ENCODE assay signal across 1 cellular context in the genomic region with DNA sequence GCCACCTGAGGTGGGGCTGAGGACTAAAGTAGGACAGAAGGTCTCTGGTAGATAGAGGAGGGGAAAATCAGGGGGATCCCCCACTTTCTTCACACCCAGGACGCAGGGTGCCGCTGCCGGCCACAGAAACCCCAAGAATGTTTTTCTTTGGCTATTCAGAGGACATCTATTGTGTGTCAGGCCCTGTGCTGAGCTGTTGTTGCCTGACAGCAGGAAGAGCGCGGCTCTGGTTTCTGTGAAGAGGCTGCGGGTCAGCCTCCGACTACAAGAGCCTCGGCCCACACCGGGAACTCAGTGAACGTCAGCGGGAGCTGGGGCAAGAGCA.
TF ChIP-seq lines count a peak whose summit lies in the region.

No MANE protein-coding gene starts in this region.

TF ChIP-seq in HepG2, 621 proteins besides CTCF, POLR2A, EP300 and RAD21 (continued from another document and continues in another):
- TF ChIP-seq, protein P1, sequence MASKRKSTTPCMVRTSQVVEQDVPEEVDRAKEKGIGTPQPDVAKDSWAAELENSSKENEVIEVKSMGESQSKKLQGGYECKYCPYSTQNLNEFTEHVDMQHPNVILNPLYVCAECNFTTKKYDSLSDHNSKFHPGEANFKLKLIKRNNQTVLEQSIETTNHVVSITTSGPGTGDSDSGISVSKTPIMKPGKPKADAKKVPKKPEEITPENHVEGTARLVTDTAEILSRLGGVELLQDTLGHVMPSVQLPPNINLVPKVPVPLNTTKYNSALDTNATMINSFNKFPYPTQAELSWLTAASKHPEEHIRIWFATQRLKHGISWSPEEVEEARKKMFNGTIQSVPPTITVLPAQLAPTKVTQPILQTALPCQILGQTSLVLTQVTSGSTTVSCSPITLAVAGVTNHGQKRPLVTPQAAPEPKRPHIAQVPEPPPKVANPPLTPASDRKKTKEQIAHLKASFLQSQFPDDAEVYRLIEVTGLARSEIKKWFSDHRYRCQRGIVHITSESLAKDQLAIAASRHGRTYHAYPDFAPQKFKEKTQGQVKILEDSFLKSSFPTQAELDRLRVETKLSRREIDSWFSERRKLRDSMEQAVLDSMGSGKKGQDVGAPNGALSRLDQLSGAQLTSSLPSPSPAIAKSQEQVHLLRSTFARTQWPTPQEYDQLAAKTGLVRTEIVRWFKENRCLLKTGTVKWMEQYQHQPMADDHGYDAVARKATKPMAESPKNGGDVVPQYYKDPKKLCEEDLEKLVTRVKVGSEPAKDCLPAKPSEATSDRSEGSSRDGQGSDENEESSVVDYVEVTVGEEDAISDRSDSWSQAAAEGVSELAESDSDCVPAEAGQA (IDR thresholded peaks at IDR 0.05; ENCODE audit: low read depth): no peak
- TF ChIP-seq, protein P1 (CRISPR knock-in tag; IDR thresholded peaks at IDR 0.05; ENCODE audit: borderline replicate concordance): no peak
- no peak for TF ChIP-seq ZFP36 (IDR thresholded peaks at IDR 0.05; ENCODE audit: borderline replicate concordance, low read depth, low read length, partially characterized antibody)
- TF ChIP-seq ZNF678 (CRISPR knock-in tag; IDR thresholded peaks at IDR 0.05): no peak
- TF ChIP-seq CBX5 (CRISPR knock-in tag; IDR thresholded peaks at IDR 0.05; ENCODE audit: borderline replicate concordance): no peak
- 0 out of 2 replicates have a peak, but pooled peaks have one; percentile 28 for TF ChIP-seq MED13 (CRISPR knock-in tag; IDR thresholded peaks at IDR 0.05)
- no peak for TF ChIP-seq KDM6A (CRISPR knock-in tag; IDR thresholded peaks at IDR 0.05; ENCODE audit: low read depth)
- TF ChIP-seq ZNF772 (CRISPR knock-in tag; IDR thresholded peaks at IDR 0.05): no peak
- TF ChIP-seq ATF7 (IDR thresholded peaks at IDR 0.05): no peak
- no peak for TF ChIP-seq ATF7 (CRISPR knock-in tag; IDR thresholded peaks at IDR 0.05)
- TF ChIP-seq SNAI1 (CRISPR knock-in tag; IDR thresholded peaks at IDR 0.05; ENCODE audit: borderline replicate concordance): 0 out of 2 replicates have a peak, but pooled peaks have one; percentile 82
- TF ChIP-seq, protein P2, sequence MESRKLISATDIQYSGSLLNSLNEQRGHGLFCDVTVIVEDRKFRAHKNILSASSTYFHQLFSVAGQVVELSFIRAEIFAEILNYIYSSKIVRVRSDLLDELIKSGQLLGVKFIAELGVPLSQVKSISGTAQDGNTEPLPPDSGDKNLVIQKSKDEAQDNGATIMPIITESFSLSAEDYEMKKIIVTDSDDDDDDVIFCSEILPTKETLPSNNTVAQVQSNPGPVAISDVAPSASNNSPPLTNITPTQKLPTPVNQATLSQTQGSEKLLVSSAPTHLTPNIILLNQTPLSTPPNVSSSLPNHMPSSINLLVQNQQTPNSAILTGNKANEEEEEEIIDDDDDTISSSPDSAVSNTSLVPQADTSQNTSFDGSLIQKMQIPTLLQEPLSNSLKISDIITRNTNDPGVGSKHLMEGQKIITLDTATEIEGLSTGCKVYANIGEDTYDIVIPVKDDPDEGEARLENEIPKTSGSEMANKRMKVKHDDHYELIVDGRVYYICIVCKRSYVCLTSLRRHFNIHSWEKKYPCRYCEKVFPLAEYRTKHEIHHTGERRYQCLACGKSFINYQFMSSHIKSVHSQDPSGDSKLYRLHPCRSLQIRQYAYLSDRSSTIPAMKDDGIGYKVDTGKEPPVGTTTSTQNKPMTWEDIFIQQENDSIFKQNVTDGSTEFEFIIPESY (CRISPR knock-in tag; IDR thresholded peaks at IDR 0.05): no peak
- TF ChIP-seq, protein P3, sequence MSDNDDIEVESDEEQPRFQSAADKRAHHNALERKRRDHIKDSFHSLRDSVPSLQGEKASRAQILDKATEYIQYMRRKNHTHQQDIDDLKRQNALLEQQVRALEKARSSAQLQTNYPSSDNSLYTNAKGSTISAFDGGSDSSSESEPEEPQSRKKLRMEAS (IDR thresholded peaks at IDR 0.05): no peak
- TF ChIP-seq, protein P4, sequence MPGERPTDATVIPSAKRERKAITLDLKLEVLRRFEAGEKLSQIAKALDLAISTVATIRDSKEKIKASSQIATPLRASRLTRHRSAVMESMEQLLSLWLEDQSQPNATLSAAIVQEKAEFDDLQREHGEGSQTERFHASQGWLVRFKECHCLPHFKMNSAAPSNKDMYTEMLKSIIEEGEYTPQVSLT (CRISPR knock-in tag; IDR thresholded peaks at IDR 0.05; ENCODE audit: borderline replicate concordance, low read depth): no peak
- 0 out of 2 replicates have a peak, but pooled peaks have one; percentile 12 for TF ChIP-seq MEF2D (CRISPR knock-in tag; IDR thresholded peaks at IDR 0.05)
- TF ChIP-seq NCOA5 (CRISPR knock-in tag; IDR thresholded peaks at IDR 0.05): no peak
- peak; percentile 75; the same call in 1 of the 2 replicates for TF ChIP-seq ZNF333 (CRISPR knock-in tag; IDR thresholded peaks at IDR 0.05; ENCODE audit: borderline replicate concordance)
- TF ChIP-seq EEA1 (CRISPR knock-in tag; IDR thresholded peaks at IDR 0.05; ENCODE audit: borderline replicate concordance): no peak
- no peak for TF ChIP-seq SIN3A (IDR thresholded peaks at IDR 0.05; ENCODE audit: borderline replicate concordance, low read depth, low read length)
- TF ChIP-seq ZNF33A (CRISPR knock-in tag; IDR thresholded peaks at IDR 0.05; ENCODE audit: borderline replicate concordance): no peak
- no peak for TF ChIP-seq ZSCAN29 (CRISPR knock-in tag; conservative IDR thresholded peaks at IDR 0.05)
- TF ChIP-seq ZNF34 (CRISPR knock-in tag; IDR thresholded peaks at IDR 0.05; ENCODE audit: borderline replicate concordance): no peak
- TF ChIP-seq, protein P5, sequence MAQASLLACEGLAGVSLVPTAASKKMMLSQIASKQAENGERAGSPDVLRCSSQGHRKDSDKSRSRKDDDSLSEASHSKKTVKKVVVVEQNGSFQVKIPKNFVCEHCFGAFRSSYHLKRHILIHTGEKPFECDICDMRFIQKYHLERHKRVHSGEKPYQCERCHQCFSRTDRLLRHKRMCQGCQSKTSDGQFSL (CRISPR knock-in tag; IDR thresholded peaks at IDR 0.05): no peak
- TF ChIP-seq, protein P6, sequence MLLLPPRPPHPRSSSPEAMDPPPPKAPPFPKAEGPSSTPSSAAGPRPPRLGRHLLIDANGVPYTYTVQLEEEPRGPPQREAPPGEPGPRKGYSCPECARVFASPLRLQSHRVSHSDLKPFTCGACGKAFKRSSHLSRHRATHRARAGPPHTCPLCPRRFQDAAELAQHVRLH (CRISPR knock-in tag; IDR thresholded peaks at IDR 0.05; ENCODE audit: borderline replicate concordance, low read depth): 0 out of 2 replicates have a peak, but pooled peaks have one; percentile 4
- TF ChIP-seq ZFP62 (CRISPR knock-in tag; IDR thresholded peaks at IDR 0.05): no peak
- TF ChIP-seq ZSCAN20 (CRISPR knock-in tag; IDR thresholded peaks at IDR 0.05; ENCODE audit: borderline replicate concordance): peak; percentile 15; the same call in 1 of the 2 replicates
- no peak for TF ChIP-seq KAT2B (IDR thresholded peaks at IDR 0.05; ENCODE audit: borderline replicate concordance, low read depth, low read length)
- TF ChIP-seq ZNF484 (CRISPR knock-in tag; IDR thresholded peaks at IDR 0.05; ENCODE audit: borderline replicate concordance, low read depth): no peak
- no peak; the same call in 1 of the 2 replicates for TF ChIP-seq ARNT2 (CRISPR knock-in tag; IDR thresholded peaks at IDR 0.05; ENCODE audit: low read depth)
- TF ChIP-seq, protein P7, sequence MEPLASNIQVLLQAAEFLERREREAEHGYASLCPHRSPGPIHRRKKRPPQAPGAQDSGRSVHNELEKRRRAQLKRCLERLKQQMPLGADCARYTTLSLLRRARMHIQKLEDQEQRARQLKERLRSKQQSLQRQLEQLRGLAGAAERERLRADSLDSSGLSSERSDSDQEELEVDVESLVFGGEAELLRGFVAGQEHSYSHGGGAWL (CRISPR knock-in tag; IDR thresholded peaks at IDR 0.05): no peak
- no peak for TF ChIP-seq ZNF768 (CRISPR knock-in tag; IDR thresholded peaks at IDR 0.05)
- TF ChIP-seq ZNF773 (CRISPR knock-in tag; IDR thresholded peaks at IDR 0.05; ENCODE audit: borderline replicate concordance): no peak
- TF ChIP-seq ZBTB8A (CRISPR knock-in tag; IDR thresholded peaks at IDR 0.05; ENCODE audit: borderline replicate concordance, low read depth): no peak
- no peak for TF ChIP-seq ZNF605 (CRISPR knock-in tag; IDR thresholded peaks at IDR 0.05)
- no peak for TF ChIP-seq CEBPB (IDR thresholded peaks at IDR 0.05; ENCODE audit: borderline replicate concordance, low read depth, low read length)
- TF ChIP-seq, protein P8, sequence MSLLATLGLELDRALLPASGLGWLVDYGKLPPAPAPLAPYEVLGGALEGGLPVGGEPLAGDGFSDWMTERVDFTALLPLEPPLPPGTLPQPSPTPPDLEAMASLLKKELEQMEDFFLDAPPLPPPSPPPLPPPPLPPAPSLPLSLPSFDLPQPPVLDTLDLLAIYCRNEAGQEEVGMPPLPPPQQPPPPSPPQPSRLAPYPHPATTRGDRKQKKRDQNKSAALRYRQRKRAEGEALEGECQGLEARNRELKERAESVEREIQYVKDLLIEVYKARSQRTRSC (CRISPR knock-in tag; IDR thresholded peaks at IDR 0.05; ENCODE audit: low read depth): no peak
- TF ChIP-seq ZBTB42 (CRISPR knock-in tag; IDR thresholded peaks at IDR 0.05): 0 out of 2 replicates have a peak, but pooled peaks have one; percentile 2
- TF ChIP-seq SIX1 (CRISPR knock-in tag; IDR thresholded peaks at IDR 0.05; ENCODE audit: borderline replicate concordance): no peak
- TF ChIP-seq GFI1 (CRISPR knock-in tag; IDR thresholded peaks at IDR 0.05; ENCODE audit: borderline replicate concordance): 0 out of 2 replicates have a peak, but pooled peaks have one; percentile 2
- no peak for TF ChIP-seq KDM3A (CRISPR knock-in tag; IDR thresholded peaks at IDR 0.05; ENCODE audit: low read depth)
- TF ChIP-seq, protein P9, sequence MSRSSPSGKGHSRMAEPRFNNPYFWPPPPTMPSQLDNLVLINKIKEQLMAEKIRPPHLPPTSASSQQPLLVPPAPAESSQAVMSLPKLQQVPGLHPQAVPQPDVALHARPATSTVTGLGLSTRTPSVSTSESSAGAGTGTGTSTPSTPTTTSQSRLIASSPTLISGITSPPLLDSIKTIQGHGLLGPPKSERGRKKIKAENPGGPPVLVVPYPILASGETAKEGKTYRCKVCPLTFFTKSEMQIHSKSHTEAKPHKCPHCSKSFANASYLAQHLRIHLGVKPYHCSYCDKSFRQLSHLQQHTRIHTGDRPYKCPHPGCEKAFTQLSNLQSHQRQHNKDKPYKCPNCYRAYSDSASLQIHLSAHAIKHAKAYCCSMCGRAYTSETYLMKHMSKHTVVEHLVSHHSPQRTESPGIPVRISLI (CRISPR knock-in tag; IDR thresholded peaks at IDR 0.05; ENCODE audit: borderline replicate concordance): no peak
- no peak for TF ChIP-seq PHF8 (CRISPR knock-in tag; IDR thresholded peaks at IDR 0.05)
- TF ChIP-seq DMAP1 (CRISPR knock-in tag; IDR thresholded peaks at IDR 0.05): no peak
- TF ChIP-seq, protein P10, sequence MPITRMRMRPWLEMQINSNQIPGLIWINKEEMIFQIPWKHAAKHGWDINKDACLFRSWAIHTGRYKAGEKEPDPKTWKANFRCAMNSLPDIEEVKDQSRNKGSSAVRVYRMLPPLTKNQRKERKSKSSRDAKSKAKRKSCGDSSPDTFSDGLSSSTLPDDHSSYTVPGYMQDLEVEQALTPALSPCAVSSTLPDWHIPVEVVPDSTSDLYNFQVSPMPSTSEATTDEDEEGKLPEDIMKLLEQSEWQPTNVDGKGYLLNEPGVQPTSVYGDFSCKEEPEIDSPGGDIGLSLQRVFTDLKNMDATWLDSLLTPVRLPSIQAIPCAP (CRISPR knock-in tag; IDR thresholded peaks at IDR 0.05; ENCODE audit: low read depth): no peak
- no peak for TF ChIP-seq ZFP82 (CRISPR knock-in tag; IDR thresholded peaks at IDR 0.05; ENCODE audit: borderline replicate concordance)
- TF ChIP-seq, protein P11, sequence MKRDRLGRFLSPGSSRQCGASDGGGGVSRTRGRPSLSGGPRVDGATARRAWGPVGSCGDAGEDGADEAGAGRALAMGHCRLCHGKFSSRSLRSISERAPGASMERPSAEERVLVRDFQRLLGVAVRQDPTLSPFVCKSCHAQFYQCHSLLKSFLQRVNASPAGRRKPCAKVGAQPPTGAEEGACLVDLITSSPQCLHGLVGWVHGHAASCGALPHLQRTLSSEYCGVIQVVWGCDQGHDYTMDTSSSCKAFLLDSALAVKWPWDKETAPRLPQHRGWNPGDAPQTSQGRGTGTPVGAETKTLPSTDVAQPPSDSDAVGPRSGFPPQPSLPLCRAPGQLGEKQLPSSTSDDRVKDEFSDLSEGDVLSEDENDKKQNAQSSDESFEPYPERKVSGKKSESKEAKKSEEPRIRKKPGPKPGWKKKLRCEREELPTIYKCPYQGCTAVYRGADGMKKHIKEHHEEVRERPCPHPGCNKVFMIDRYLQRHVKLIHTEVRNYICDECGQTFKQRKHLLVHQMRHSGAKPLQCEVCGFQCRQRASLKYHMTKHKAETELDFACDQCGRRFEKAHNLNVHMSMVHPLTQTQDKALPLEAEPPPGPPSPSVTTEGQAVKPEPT (CRISPR knock-in tag; IDR thresholded peaks at IDR 0.05; ENCODE audit: low read depth): no peak
- TF ChIP-seq TBX3 (IDR thresholded peaks at IDR 0.05; ENCODE audit: borderline replicate concordance): no peak
- no peak for TF ChIP-seq ZSCAN22 (CRISPR knock-in tag; IDR thresholded peaks at IDR 0.05)
- no peak for TF ChIP-seq ZNF160 (CRISPR knock-in tag; IDR thresholded peaks at IDR 0.05)
- no peak for TF ChIP-seq PHB2 (IDR thresholded peaks at IDR 0.05; ENCODE audit: partially characterized antibody)
- TF ChIP-seq, protein P12, sequence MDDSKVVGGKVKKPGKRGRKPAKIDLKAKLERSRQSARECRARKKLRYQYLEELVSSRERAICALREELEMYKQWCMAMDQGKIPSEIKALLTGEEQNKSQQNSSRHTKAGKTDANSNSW (CRISPR knock-in tag; IDR thresholded peaks at IDR 0.05; ENCODE audit: borderline replicate concordance): no peak
